Comparison of ENCODE assay signal across 8 cellular contexts in genomic region chr19:57321746-57322145, GRCh38. TPM values are rescaled to one million over a fixed set of nuclear protein-coding genes. Genes with fewer than 3 reads are reported as not detected.
DNase-seq lines count a peak whose midpoint lies in the region; TF ChIP-seq lines count a peak whose summit lies in the region.

No MANE protein-coding gene starts in this region.

- in situ Hi-C loops in G401 (cut with HindIII; ENCODE audit: low sequenced_read_pairs) = no loop called here

- H3K4me3 ChIP-seq in SU-DHL-6 (ENCODE audit: insufficient read depth, low read length, poor library complexity, severe bottlenecking) (peak overlapping the region; percentile 94), fibroblast of lung (replicated peaks in 1 of 4; ENCODE audit: control extremely low read depth in 1 of 4, insufficient read depth in 1 of 4, low read depth in 3 of 4, low read length in 4 of 4) (peak overlapping the region; percentile 68 to 96 (median 95)), skeletal muscle satellite cell (ENCODE audit: low read length) (peak overlapping the region; percentile 95)

- H3K27ac Mint-ChIP-seq in activated CD4-positive, alpha-beta T cell treated with anti-CD3 and anti-CD28 coated beads, Interleukin-2, amount 10 ng/mL, durations not matched to agents 24 days and 14 days = peak overlapping the region; percentile 29

- H2AFZ ChIP-seq in SU-DHL-6 (ENCODE audit: low read depth, low read length, severe bottlenecking) (no peak overlapping the region), fibroblast of lung (ENCODE audit: low read length) (no peak overlapping the region)

- H3K79me2 ChIP-seq in SU-DHL-6 (ENCODE audit: insufficient read depth, low read length) (peaks cover 36% of the 10 kb centered on the region), fibroblast of lung (ENCODE audit: control insufficient read depth, insufficient read depth, low read length) (peaks cover 28% of the 10 kb centered on the region)

- H3K9ac ChIP-seq in SU-DHL-6 (ENCODE audit: low read length) (peak overlapping the region; percentile 98), fibroblast of lung (ENCODE audit: insufficient read depth, low read length) (no peak overlapping the region), skeletal muscle satellite cell (ENCODE audit: low read depth, low read length) (no peak overlapping the region)

- peaks cover 29% of the 10 kb centered on the region for H3K9me3 Mint-ChIP-seq in activated CD4-positive, alpha-beta T cell treated with anti-CD3 and anti-CD28 coated beads, Interleukin-2, amount 10 ng/mL, durations not matched to agents 24 days and 14 days

- H3K27me3 ChIP-seq in SU-DHL-6 (ENCODE audit: low read length) = no peaks in the 10 kb centered on the region
- no peaks in the 10 kb centered on the region for H3K27me3 ChIP-seq in fibroblast of lung (ENCODE audit: control insufficient read depth, insufficient read depth, low read length)
- peaks cover 2% of the 10 kb centered on the region for H3K27me3 ChIP-seq in skeletal muscle satellite cell (ENCODE audit: control insufficient read depth, insufficient read depth, low read length)

- peak; percentile 54 for DNase-seq in activated CD4-positive, alpha-beta T cell treated with anti-CD3 and anti-CD28 coated beads, Interleukin-2, amount 10 ng/mL, durations not matched to agents 24 days and 14 days
- DNase-seq in activated CD4-positive, alpha-beta T cell treated with anti-CD3 and anti-CD28 coated beads, Interleukin-2, amount 50 U/mL, for 48 hours = no peak
- DNase-seq in fibroblast of lung (ENCODE audit: low read depth in 2 of 2) (no peak), KG1 (lab: John Stamatoyannopoulos, UW) (no peak), G401 (ENCODE audit: low spot score) (no peak), HuH-7.5 (ENCODE audit: low spot score) (no peak)

- H3K27ac ChIP-seq in SU-DHL-6 (ENCODE audit: low read depth, low read length) (no peak overlapping the region), fibroblast of lung (ENCODE audit: insufficient read depth, low read length) (no peak overlapping the region)

- H3F3A ChIP-seq in SU-DHL-6 (ENCODE audit: insufficient read depth) = no peaks in the 10 kb centered on the region

- no peaks in the 10 kb centered on the region for H3K9me2 ChIP-seq in SU-DHL-6 (replicated peaks; ENCODE audit: insufficient read depth, low read length)

- H3K4me2 ChIP-seq in SU-DHL-6 (ENCODE audit: low read depth, low read length, poor library complexity, severe bottlenecking) = peak overlapping the region; percentile 77
- H3K4me2 ChIP-seq in fibroblast of lung (ENCODE audit: extremely low read depth, insufficient read depth, low read length) = peak overlapping the region; percentile 95
- peak overlapping the region; percentile 98 for H3K4me2 ChIP-seq in skeletal muscle satellite cell (ENCODE audit: low read length)

- H3K4me3 Mint-ChIP-seq in activated CD4-positive, alpha-beta T cell treated with anti-CD3 and anti-CD28 coated beads, Interleukin-2, amount 10 ng/mL, durations not matched to agents 24 days and 14 days = peak overlapping the region; percentile 95

- H4K20me1 ChIP-seq in SU-DHL-6 (ENCODE audit: low read depth, low read length) = no peaks in the 10 kb centered on the region
- H4K20me1 ChIP-seq in fibroblast of lung (ENCODE audit: control insufficient read depth, extremely low read depth, insufficient read depth, low read length) = no peaks in the 10 kb centered on the region

- no peaks in the 10 kb centered on the region for H3K4me1 ChIP-seq in fibroblast of lung (ENCODE audit: control insufficient read depth, extremely low read depth, insufficient read depth, low read length)
- peaks cover 18% of the 10 kb centered on the region for H3K4me1 ChIP-seq in skeletal muscle satellite cell (ENCODE audit: control insufficient read depth, insufficient read depth, low read length)

- peaks cover 24% of the 10 kb centered on the region for H3K4me1 Mint-ChIP-seq in activated CD4-positive, alpha-beta T cell treated with anti-CD3 and anti-CD28 coated beads, Interleukin-2, amount 10 ng/mL, durations not matched to agents 24 days and 14 days

- TF ChIP-seq CTCF in SU-DHL-6 (IDR thresholded peaks at IDR 0.05; ENCODE audit: insufficient read depth, low read length, poor library complexity, severe bottlenecking) = no peak
- TF ChIP-seq CTCF in fibroblast of lung (conservative IDR thresholded peaks at IDR 0.05 in 1 of 2, IDR thresholded peaks at IDR 0.05 in 1 of 2; ENCODE audit: low read depth in 1 of 2, low read length in 2 of 2) = no peak

- H3K9me3 ChIP-seq in SU-DHL-6 (ENCODE audit: insufficient read depth, low read length) = no peaks in the 10 kb centered on the region
- no peaks in the 10 kb centered on the region for H3K9me3 ChIP-seq in fibroblast of lung (ENCODE audit: control insufficient read depth, insufficient read depth, low read depth, low read length)
- H3K9me3 ChIP-seq in skeletal muscle satellite cell (replicated peaks; ENCODE audit: low read length) = no peaks in the 10 kb centered on the region

- peaks cover 6% of the 10 kb centered on the region for H3K27me3 Mint-ChIP-seq in activated CD4-positive, alpha-beta T cell treated with anti-CD3 and anti-CD28 coated beads, Interleukin-2, amount 10 ng/mL, durations not matched to agents 24 days and 14 days

- intact Hi-C loops in activated CD4-positive, alpha-beta T cell treated with anti-CD3 and anti-CD28 coated beads, Interleukin-2, amount 10 ng/mL, durations not matched to agents 24 days and 14 days (cut with micrococcal nuclease) = loop anchor here (2.0 kb wide), 1 partner anchor 131 kb away; the partner anchor contains the start of gene ZNF264

- peaks cover 52% of the 10 kb centered on the region for H3K36me3 Mint-ChIP-seq in activated CD4-positive, alpha-beta T cell treated with anti-CD3 and anti-CD28 coated beads, Interleukin-2, amount 10 ng/mL, durations not matched to agents 24 days and 14 days (ENCODE audit: low read depth)

- peaks cover 13% of the 10 kb centered on the region; the same call in 1 of the 2 replicates for H3K36me3 ChIP-seq in SU-DHL-6 (ENCODE audit: low read length)
- peaks cover 6% of the 10 kb centered on the region for H3K36me3 ChIP-seq in fibroblast of lung (ENCODE audit: control insufficient read depth, insufficient read depth, low read length)
- H3K36me3 ChIP-seq in skeletal muscle satellite cell (ENCODE audit: insufficient read depth, low read length) = peaks cover 30% of the 10 kb centered on the region

RNA-seq across cellular contexts. Expression of gene ZNF543, which starts 1.5 kb away (rescaled TPM):
- 4.9 and 5.3 TPM in 2 replicates for total RNA-seq in activated CD4-positive, alpha-beta T cell treated with anti-CD3 and anti-CD28 coated beads, Interleukin-2, amount 10 ng/mL, durations not matched to agents 24 days and 14 days
- total RNA-seq in fibroblast of lung = 10.5 and 12.9 TPM in 2 replicates
- 2.8 and 3.0 TPM in 2 replicates for polyA plus RNA-seq in fibroblast of lung
- polyA plus RNA-seq in fibroblast of lung (2012) = 1.5 TPM in 2 replicates
- 2.4 and 4.1 TPM in 2 replicates for polyA minus RNA-seq in fibroblast of lung (ENCODE audit: low replicate concordance)
- 6.1 and 6.8 TPM in 2 replicates for total RNA-seq in skeletal muscle satellite cell (2012; rRNA removed)
- 6.4 and 9.6 TPM in 2 replicates for total RNA-seq in G401 (2014; rRNA removed; shearing (Covaris generic))

RNA-seq across cellular contexts. Expression of gene ZNF304, which starts 29.3 kb away (rescaled TPM):
- 5.3 and 5.8 TPM in 2 replicates for total RNA-seq in activated CD4-positive, alpha-beta T cell treated with anti-CD3 and anti-CD28 coated beads, Interleukin-2, amount 10 ng/mL, durations not matched to agents 24 days and 14 days
- 11.6 and 13.7 TPM in 2 replicates for total RNA-seq in fibroblast of lung
- polyA plus RNA-seq in fibroblast of lung = 6.2 and 7.3 TPM in 2 replicates
- 4.8 and 5.3 TPM in 2 replicates for polyA plus RNA-seq in fibroblast of lung (2012)
- 6.5 and 7.8 TPM in 2 replicates for polyA minus RNA-seq in fibroblast of lung (ENCODE audit: low replicate concordance)
- 6.1 and 7.2 TPM in 2 replicates for total RNA-seq in skeletal muscle satellite cell (2012; rRNA removed)
- 9.2 and 9.5 TPM in 2 replicates for total RNA-seq in G401 (2014; rRNA removed; shearing (Covaris generic))

RNA-seq across cellular contexts. Expression of gene ZNF460, which starts 41.5 kb away (rescaled TPM):
- total RNA-seq in activated CD4-positive, alpha-beta T cell treated with anti-CD3 and anti-CD28 coated beads, Interleukin-2, amount 10 ng/mL, durations not matched to agents 24 days and 14 days = 42.3 and 49.1 TPM in 2 replicates
- 78.1 and 80.9 TPM in 2 replicates for total RNA-seq in fibroblast of lung
- 7.2 and 13.1 TPM in 2 replicates for polyA plus RNA-seq in fibroblast of lung
- 0.78 and 1.2 TPM in 2 replicates for polyA plus RNA-seq in fibroblast of lung (2012)
- 46.1 and 81.1 TPM in 2 replicates for polyA minus RNA-seq in fibroblast of lung (ENCODE audit: low replicate concordance)
- 53.1 and 53.5 TPM in 2 replicates for total RNA-seq in skeletal muscle satellite cell (2012; rRNA removed)
- total RNA-seq in G401 (2014; rRNA removed; shearing (Covaris generic)) = 19.5 and 29.1 TPM in 2 replicates

RNA-seq across cellular contexts. Expression of gene TRAPPC2B, which starts 41.6 kb away (rescaled TPM):
- 4.1 and 4.3 TPM in 2 replicates for total RNA-seq in activated CD4-positive, alpha-beta T cell treated with anti-CD3 and anti-CD28 coated beads, Interleukin-2, amount 10 ng/mL, durations not matched to agents 24 days and 14 days
- total RNA-seq in fibroblast of lung = 9.8 and 13.4 TPM in 2 replicates
- 14.0 and 16.5 TPM in 2 replicates for polyA plus RNA-seq in fibroblast of lung
- 15.5 and 17.8 TPM in 2 replicates for polyA plus RNA-seq in fibroblast of lung (2012)
- polyA minus RNA-seq in fibroblast of lung (ENCODE audit: low replicate concordance) = 3.7 and 7.0 TPM in 2 replicates
- total RNA-seq in skeletal muscle satellite cell (2012; rRNA removed) = 11.8 and 12.2 TPM in 2 replicates
- total RNA-seq in G401 (2014; rRNA removed; shearing (Covaris generic)) = 18.6 and 19.0 TPM in 2 replicates

RNA-seq across cellular contexts. Expression of gene ZNF547, which starts 41.6 kb away (rescaled TPM):
- 1.3 and 1.6 TPM in 2 replicates for total RNA-seq in activated CD4-positive, alpha-beta T cell treated with anti-CD3 and anti-CD28 coated beads, Interleukin-2, amount 10 ng/mL, durations not matched to agents 24 days and 14 days
- 4.6 and 6.1 TPM in 2 replicates for total RNA-seq in fibroblast of lung
- 1.8 and 2.7 TPM in 2 replicates for polyA plus RNA-seq in fibroblast of lung
- polyA plus RNA-seq in fibroblast of lung (2012) = 1.6 and 1.8 TPM in 2 replicates
- polyA minus RNA-seq in fibroblast of lung (ENCODE audit: low replicate concordance) = 3.0 TPM in 1 of 2 replicates, not detected in the other
- 2.5 and 2.8 TPM in 2 replicates for total RNA-seq in skeletal muscle satellite cell (2012; rRNA removed)
- total RNA-seq in G401 (2014; rRNA removed; shearing (Covaris generic)) = 0.68 and 1.7 TPM in 2 replicates
